3 cellular contexts compared by ENCODE assay signal in the genomic region with DNA sequence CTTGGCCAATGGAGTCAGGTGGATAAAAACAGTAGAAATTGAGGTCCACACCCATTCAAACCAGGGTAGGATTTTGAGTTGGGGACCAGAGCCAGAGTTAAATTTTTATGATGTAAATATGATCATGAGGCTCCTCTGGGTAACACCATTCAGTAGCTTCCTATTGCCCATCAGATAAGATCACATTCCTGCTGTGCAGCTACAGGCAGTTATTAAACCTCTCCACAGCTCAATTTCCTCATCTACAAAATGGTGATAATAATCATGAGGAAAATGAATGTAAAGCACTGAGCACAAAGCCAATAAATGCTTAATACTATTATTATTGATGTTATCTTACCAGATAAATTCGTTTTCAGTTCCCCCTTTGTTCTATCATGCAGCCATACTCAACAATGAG.
"Had no signal": no experiment of that assay in that cellular context is flagged by ENCODE, and none has a peak within 500 bp of the region (broad histone marks: within the 10 kb centered on the region; RNA-seq: fewer than 3 reads in every experiment).

No MANE protein-coding gene starts in this region.

- DNase-seq: GDM1, GF-D8 had no signal

- H3K4me3 ChIP-seq: GM12878 had no signal

- ATAC-seq: GM12878 had no signal
